12 cellular contexts compared by ENCODE assay signal in the genomic region with DNA sequence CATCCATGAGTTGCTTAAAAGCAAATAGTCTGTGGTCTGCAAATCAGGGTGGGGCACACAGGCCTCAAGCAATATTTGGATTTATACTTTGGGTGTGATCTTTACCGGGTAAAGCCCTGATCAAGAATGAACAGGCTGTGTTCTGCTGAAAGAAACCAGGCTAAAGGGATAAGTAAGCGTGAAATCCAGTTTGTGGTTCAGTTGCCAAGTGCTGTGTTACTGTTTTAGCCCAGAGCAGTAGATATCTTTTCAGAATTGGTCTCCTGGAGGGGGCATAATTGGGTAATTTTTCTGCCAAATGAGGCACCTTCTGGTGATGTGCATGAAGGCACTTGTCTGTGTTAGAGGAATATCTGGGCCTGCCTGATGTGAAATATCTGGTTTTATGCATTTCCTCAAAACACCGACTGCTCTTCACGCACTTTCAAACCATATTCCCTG. TPM values are rescaled to one million over a fixed set of nuclear protein-coding genes. Genes with fewer than 3 reads are reported as not detected.
A peak's percentile ranks its signal among the peaks of the same experiment; 100 is the strongest.
DNase-seq lines count a peak whose midpoint lies in the region; ATAC-seq, FAIRE-seq and TF ChIP-seq lines count a peak whose summit lies in the region.
"Had no signal": no experiment of that assay in that cellular context is flagged by ENCODE, and none has a peak within 500 bp of the region (broad histone marks: within the 10 kb centered on the region; RNA-seq: fewer than 3 reads in every experiment).

No MANE protein-coding gene starts in this region.

- no peak for FAIRE-seq in bronchial epithelial cell (lab: Jason Lieb, UNC)

- H3K36me3 Mint-ChIP-seq in activated T-cell treated with anti-CD3 and anti-CD28 coated beads, Interleukin-2, amount 50 U/mL, for 72 hours (ENCODE audit: insufficient read depth in 2 of 2), result peaks cover 17 to 55% of the 10 kb centered on the region in 2 donors
- H3K36me3 Mint-ChIP-seq in stimulated activated effector memory CD8-positive, alpha-beta T cell treated with anti-CD3 and anti-CD28 coated beads, Interleukin-12 subunit alpha, Interleukin-12 subunit beta, amount 100 ng/mL, for 72 hours, result peaks cover 100% of the 10 kb centered on the region

- peak overlapping the region; percentile 80 for H3K27ac Mint-ChIP-seq in activated T-cell treated with anti-CD3 and anti-CD28 coated beads, Interleukin-2, amount 50 U/mL, for 72 hours
- peak overlapping the region; percentile 82 for H3K27ac Mint-ChIP-seq in stimulated activated effector memory CD8-positive, alpha-beta T cell treated with anti-CD3 and anti-CD28 coated beads, Interleukin-12 subunit alpha, Interleukin-12 subunit beta, amount 100 ng/mL, for 72 hours

- intact Hi-C loops in PC-3 (cut with micrococcal nuclease) (loop anchor here (2.0 to 5.0 kb wide), 2 partner anchors 43 to 54 kb away; no protein-coding TSS in a partner anchor), thyroid gland (cut with DNase I) (no loop called here), aorta (cut with DNase I) (no loop called here)

- H3K4me1 ChIP-seq in PC-3 (ENCODE audit: insufficient read depth, low read length) (no peaks in the 10 kb centered on the region), thyroid gland (no peaks in the 10 kb centered on the region), aorta (ENCODE audit: control insufficient read depth in 1 of 2, insufficient read depth in 2 of 2, low read length in 2 of 2) (no peaks in the 10 kb centered on the region), GM23248 (ENCODE audit: insufficient read depth) (peaks cover 17% of the 10 kb centered on the region; the same call in 1 of the 2 replicates)

- peaks cover 50% of the 10 kb centered on the region for H3K4me1 Mint-ChIP-seq in activated T-cell treated with anti-CD3 and anti-CD28 coated beads, Interleukin-2, amount 50 U/mL, for 72 hours (ENCODE audit: low read depth)
- H3K4me1 Mint-ChIP-seq in stimulated activated effector memory CD8-positive, alpha-beta T cell treated with anti-CD3 and anti-CD28 coated beads, Interleukin-12 subunit alpha, Interleukin-12 subunit beta, amount 100 ng/mL, for 72 hours, result peaks cover 45% of the 10 kb centered on the region

- no peak overlapping the region for H3K4me3 Mint-ChIP-seq in activated T-cell treated with anti-CD3 and anti-CD28 coated beads, Interleukin-2, amount 50 U/mL, for 72 hours
- H3K4me3 Mint-ChIP-seq in stimulated activated effector memory CD8-positive, alpha-beta T cell treated with anti-CD3 and anti-CD28 coated beads, Interleukin-12 subunit alpha, Interleukin-12 subunit beta, amount 100 ng/mL, for 72 hours, result no peak overlapping the region
- H3K4me3 Mint-ChIP-seq: activated naive CD8-positive, alpha-beta T cell had no signal

- H3K9ac ChIP-seq in PC-3 (ENCODE audit: low read length), result no peak overlapping the region
- no peak overlapping the region for H3K9ac ChIP-seq in GM23248

- no peaks in the 10 kb centered on the region for H3K27me3 Mint-ChIP-seq in activated T-cell treated with anti-CD3 and anti-CD28 coated beads, Interleukin-2, amount 50 U/mL, for 72 hours (ENCODE audit: low read depth)
- H3K27me3 Mint-ChIP-seq: activated naive CD8-positive, alpha-beta T cell had no signal

- no peaks in the 10 kb centered on the region for H3K9me3 Mint-ChIP-seq in activated T-cell treated with anti-CD3 and anti-CD28 coated beads, Interleukin-2, amount 50 U/mL, for 72 hours
- no peaks in the 10 kb centered on the region for H3K9me3 Mint-ChIP-seq in stimulated activated effector memory CD8-positive, alpha-beta T cell treated with anti-CD3 and anti-CD28 coated beads, Interleukin-12 subunit alpha, Interleukin-12 subunit beta, amount 100 ng/mL, for 72 hours

- WGBS in thyroid gland, 2 donors, result 85 to 89% methylated on average over 4 of the region's 4 CpGs
- 84 to 90% methylated on average over 4 of the region's 4 CpGs for WGBS in aorta, 2 donors
- WGBS in GM23248 (ENCODE audit: low coverage in 1 of 2, low lambda C conversion rate in 2 of 2, missing lambda C conversion rate in 2 of 2), 2 experiments, result 79 to 87% methylated on average over 4 of the region's 4 CpGs

- BruUV-seq in PC-3 (replicated peaks; lab: Mats Ljungman, UMichigan), result no TSS peak

- H3K27ac ChIP-seq in PC-3 (ENCODE audit: low read length), result no peak overlapping the region
- no peak overlapping the region for H3K27ac ChIP-seq in thyroid gland
- no peak overlapping the region for H3K27ac ChIP-seq in aorta (ENCODE audit: low read depth in 1 of 2, low read length in 2 of 2)
- H3K27ac ChIP-seq in GM23248, result no peak overlapping the region
- H3K27ac ChIP-seq: VCaP had no signal

- H3K36me3 ChIP-seq in PC-3 (ENCODE audit: low read depth, low read length) (no peaks in the 10 kb centered on the region), bronchial epithelial cell (ENCODE audit: control insufficient read depth, insufficient read depth, low read length) (peaks cover 20% of the 10 kb centered on the region), thyroid gland (peaks cover 21 to 26% of the 10 kb centered on the region in 2 donors), aorta (ENCODE audit: control insufficient read depth in 1 of 2, insufficient read depth in 2 of 2, low read length in 1 of 2) (peaks cover 0 to 7% of the 10 kb centered on the region in 2 donors), GM23248 (ENCODE audit: low read depth) (peaks cover 54% of the 10 kb centered on the region)

- POLR2A ChIA-PET in PC-3 (lab: Charles Lee; ENCODE audit: unreplicated experiment), result no interaction called here

- no peaks in the 10 kb centered on the region for H4K20me1 ChIP-seq in PC-3 (ENCODE audit: low read length)
- H4K20me1 ChIP-seq in GM23248 (ENCODE audit: insufficient read depth), result no peaks in the 10 kb centered on the region

- H3K9me3 ChIP-seq in PC-3 (ENCODE audit: low read length) (no peaks in the 10 kb centered on the region), thyroid gland (no peaks in the 10 kb centered on the region), aorta (ENCODE audit: control insufficient read depth, low read length) (no peaks in the 10 kb centered on the region), GM23248 (ENCODE audit: low read depth) (no peaks in the 10 kb centered on the region)

- no peak for TF ChIP-seq POLR2A in thyroid gland (IDR thresholded peaks at IDR 0.05)

- H3K4me2 ChIP-seq in PC-3 (ENCODE audit: low read length), result no peak overlapping the region
- H3K4me2 ChIP-seq in GM23248 (ENCODE audit: unreplicated experiment), result no peak overlapping the region

- H3K27me3 ChIP-seq in PC-3 (ENCODE audit: low read length) (peaks cover 10% of the 10 kb centered on the region; the same call in 1 of the 2 replicates), bronchial epithelial cell (ENCODE audit: control insufficient read depth, insufficient read depth, low read length) (no peaks in the 10 kb centered on the region), thyroid gland (no peaks in the 10 kb centered on the region), aorta (ENCODE audit: control insufficient read depth in 1 of 2, insufficient read depth in 2 of 2, low read length in 1 of 2) (no peaks in the 10 kb centered on the region), GM23248 (replicated peaks; ENCODE audit: insufficient read depth) (no peaks in the 10 kb centered on the region)

- H3K4me3 ChIP-seq in PC-3 (ENCODE audit: low read length) (no peak overlapping the region), bronchial epithelial cell (ENCODE audit: low read depth, low read length) (no peak overlapping the region), thyroid gland (replicated peaks in 1 of 3) (no peak overlapping the region), aorta (ENCODE audit: low read length in 2 of 2) (no peak overlapping the region), GM23248 (no peak overlapping the region)

- H3K79me2 ChIP-seq in PC-3 (ENCODE audit: low read length), result no peaks in the 10 kb centered on the region
- no peaks in the 10 kb centered on the region for H3K79me2 ChIP-seq in GM23248 (ENCODE audit: insufficient read depth)

- no peak overlapping the region for H2AFZ ChIP-seq in PC-3 (ENCODE audit: low read length)
- no peak overlapping the region for H2AFZ ChIP-seq in GM23248

- no peaks in the 10 kb centered on the region for H3K9me2 ChIP-seq in PC-3 (replicated peaks; ENCODE audit: low read length)
- no peaks in the 10 kb centered on the region for H3K9me2 ChIP-seq in GM23248 (ENCODE audit: insufficient read depth)

- no peak for ATAC-seq in activated T-cell treated with anti-CD3 and anti-CD28 coated beads, Interleukin-2, amount 50 U/mL, for 72 hours (replicated peaks in 1 of 2)
- peak; percentile 79 for ATAC-seq in PC-3
- ATAC-seq in stimulated activated effector memory CD8-positive, alpha-beta T cell treated with anti-CD3 and anti-CD28 coated beads, Interleukin-12 subunit alpha, Interleukin-12 subunit beta, amount 100 ng/mL, for 72 hours, result no peak
- ATAC-seq in aorta (ENCODE audit: low FRiP score), result no peak

- no peak for TF ChIP-seq CTCF in PC-3 (conservative IDR thresholded peaks at IDR 0.05; ENCODE audit: low read depth, low read length)
- TF ChIP-seq CTCF in bronchial epithelial cell (IDR thresholded peaks at IDR 0.05; ENCODE audit: insufficient read depth, low read length, severe bottlenecking), result no peak
- no peak for TF ChIP-seq CTCF in thyroid gland (IDR thresholded peaks at IDR 0.05)

- H3F3A ChIP-seq in PC-3 (ENCODE audit: low read length, unreplicated experiment) (no peaks in the 10 kb centered on the region), GM23248 (ENCODE audit: insufficient read depth) (peaks cover 30% of the 10 kb centered on the region; the same call in 1 of the 2 replicates)

- CTCF ChIA-PET in PC-3 (lab: Charles Lee), result no interaction called here

- in situ Hi-C loops in GM23248 (cut with MboI), result no loop called here

- no peak for DNase-seq in activated T-cell treated with anti-CD3 and anti-CD28 coated beads, Interleukin-2, amount 50 U/mL, for 72 hours
- no peak for DNase-seq in activated T-cell treated with anti-CD3 and anti-CD28 coated beads, Interleukin-2, amount 50 U/mL, for 1 hour
- DNase-seq in PC-3 (no peak), bronchial epithelial cell (ENCODE audit: low read depth) (peak; percentile 61), thyroid gland (no peak), aorta (no peak), GM23248 (no peak)
- no peak for DNase-seq in stimulated activated effector memory CD8-positive, alpha-beta T cell treated with anti-CD3 and anti-CD28 coated beads, Interleukin-12 subunit alpha, Interleukin-12 subunit beta, amount 100 ng/mL, for 72 hours (ENCODE audit: low spot score in 2 of 2)
- DNase-seq: MM.1S, NCI-H69 had no signal

RNA-seq across cellular contexts. Expression of gene AIM2, which starts 21.4 kb away (rescaled TPM):
- 100 to 1,000 TPM in 1 of 2 donors, 10 to 100 TPM in 1; 37.6 to 103 TPM for total RNA-seq in activated T-cell treated with anti-CD3 and anti-CD28 coated beads, Interleukin-2, amount 50 U/mL, for 72 hours
- not detected in 2 replicates for total RNA-seq in PC-3 (2014; rRNA removed)
- total RNA-seq in bronchial epithelial cell, result not detected in 2 replicates
- total RNA-seq in thyroid gland, result under 1 TPM in 3 of 4 donors, not detected in 1; 0.22 to 0.34 (median 0.27) TPM
- total RNA-seq in aorta, result 1 to 10 TPM in 1 of 2 donors, under 1 TPM in 1; 0.97 to 2.6 TPM
- polyA plus RNA-seq in aorta, result under 1 TPM in 1 of 2 donors, not detected in 1; 0.38 TPM
- 1.3 TPM in 2 replicates for total RNA-seq in GM23248 (2014; rRNA removed; shearing (Covaris generic))
- polyA plus RNA-seq in GM23248 (2016; fragmentation: Nextera tagmentation; extraction: Ambion mirVana), result 2.5 and 2.6 TPM in 2 replicates

RNA-seq across cellular contexts. Expression of gene IFI16, which starts 45.5 kb away (rescaled TPM):
- total RNA-seq in activated T-cell treated with anti-CD3 and anti-CD28 coated beads, Interleukin-2, amount 50 U/mL, for 72 hours, result 100 to 1,000 TPM; 311 to 326 TPM
- 0.98 and 1.3 TPM in 2 replicates for total RNA-seq in PC-3 (2014; rRNA removed)
- total RNA-seq in bronchial epithelial cell, result 34.0 and 54.7 TPM in 2 replicates
- total RNA-seq in thyroid gland, result 100 to 1,000 TPM in 1 of 4 donors, 10 to 100 TPM in 3; 29.8 to 110 (median 49.5) TPM
- total RNA-seq in aorta, result 100 to 1,000 TPM; 112 to 174 TPM
- 100 to 1,000 TPM in 1 of 2 donors, 10 to 100 TPM in 1; 36.6 to 109 TPM for polyA plus RNA-seq in aorta
- 36.4 and 45.5 TPM in 2 replicates for total RNA-seq in GM23248 (2014; rRNA removed; shearing (Covaris generic))
- 88.1 and 88.9 TPM in 2 replicates for polyA plus RNA-seq in GM23248 (2016; fragmentation: Nextera tagmentation; extraction: Ambion mirVana)

Comparison
In these comparisons a context has a peak if more than half of its experiments do, and no peak if none do; other contexts are left out.
1. RNA of gene AIM2, which starts 21.4 kb away (total RNA-seq): 37.6 to 103 TPM in activated T-cell treated with anti-CD3 and anti-CD28 coated beads, Interleukin-2, amount 50 U/mL, for 72 hours; 0.97 to 2.6 TPM in aorta, 1.3 TPM in GM23248, 0.22 to 0.34 TPM in thyroid gland, not detected in PC-3 and not detected in bronchial epithelial cell; every median in the first group is over 10 times any median in the second.
2. RNA of gene IFI16, which starts 45.5 kb away (total RNA-seq): 311 to 326 TPM in activated T-cell treated with anti-CD3 and anti-CD28 coated beads, Interleukin-2, amount 50 U/mL, for 72 hours, 112 to 174 TPM in aorta, 29.8 to 110 TPM in thyroid gland, 36.4 to 45.5 TPM in GM23248 and 34.0 to 54.7 TPM in bronchial epithelial cell; 0.98 to 1.3 TPM in PC-3; every median in the first group is over 10 times any median in the second.